ENCODE assay signal across 9 cellular contexts in the genomic region with DNA sequence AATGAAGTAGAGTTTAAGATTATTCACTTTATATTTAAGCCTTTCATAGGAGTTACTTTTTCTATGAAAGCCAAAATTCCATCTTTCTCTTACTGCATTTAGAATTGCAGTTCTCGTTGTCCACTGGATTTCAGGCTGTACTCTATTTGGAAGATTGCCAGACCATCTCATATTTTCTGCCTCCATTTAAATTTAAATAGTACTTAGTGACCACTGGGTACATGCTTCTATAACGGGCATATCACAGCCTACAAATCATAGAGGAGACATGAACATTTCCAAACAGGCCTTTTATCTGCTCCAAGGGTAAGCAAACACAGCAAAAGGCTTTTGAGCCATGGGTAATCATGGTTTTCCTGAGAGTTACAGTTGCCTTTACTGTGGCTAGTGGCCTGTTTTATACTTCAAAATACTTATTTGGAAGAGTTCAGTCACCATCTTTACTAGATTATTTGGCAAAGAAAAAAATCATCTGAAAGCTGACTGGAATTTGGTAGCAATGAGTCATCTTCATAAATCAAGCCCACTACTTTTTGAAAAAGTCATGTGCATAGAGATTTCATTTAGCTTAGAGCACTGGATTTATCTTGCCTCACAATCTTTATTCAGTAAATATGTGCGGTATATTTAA. TPM values are rescaled to one million over a fixed set of nuclear protein-coding genes. Genes with fewer than 3 reads are reported as not detected.
DNase-seq lines count a peak whose midpoint lies in the region; ATAC-seq, FAIRE-seq and TF ChIP-seq lines count a peak whose summit lies in the region.
"Had no signal": no experiment of that assay in that cellular context is flagged by ENCODE, and none has a peak within 500 bp of the region (broad histone marks: within the 10 kb centered on the region; RNA-seq: fewer than 3 reads in every experiment).

No MANE protein-coding gene starts in this region.

- H3K27me3 ChIP-seq in HUES48 (ENCODE audit: control insufficient read depth, insufficient read depth, low read length) (no peaks in the 10 kb centered on the region), lung (ENCODE audit: control insufficient read depth, insufficient read depth) (no peaks in the 10 kb centered on the region), dorsolateral prefrontal cortex (no peaks in the 10 kb centered on the region)

- ATAC-seq in A549 (no peak), lung (ENCODE audit: insufficient read depth, low FRiP score) (no peak), GM21723 (IDR thresholded peaks at IDR 0.05; ENCODE audit: unreplicated experiment) (no peak), GM21737 (IDR thresholded peaks at IDR 0.05; ENCODE audit: unreplicated experiment) (no peak), left lobe of liver (no peak)

- H3K9me3 ChIP-seq in A549 (no peaks in the 10 kb centered on the region), HUES48 (ENCODE audit: control insufficient read depth, insufficient read depth, low read length) (no peaks in the 10 kb centered on the region), lung (ENCODE audit: control insufficient read depth in 2 of 2, insufficient read depth in 1 of 2, low read length in 1 of 2) (no peaks in the 10 kb centered on the region)

- in situ Hi-C loops in astrocyte of the spinal cord (cut with HindIII; ENCODE audit: low sequenced_read_pairs): no loop called here

- no peak for FAIRE-seq in A549 (lab: Jason Lieb, UNC)

- POLR2A ChIA-PET in A549 (lab: Yijun Ruan, JAX): interaction anchor here (0.6 to 4.3 kb wide), 3 partner anchors 12 to 497 kb away, joined by 7 to 40 read pairs (median 8); a partner anchor contains a TSS

- H3K4me2 ChIP-seq in A549: peak overlapping the region; percentile 82

- TF ChIP-seq CTCF in A549 (IDR thresholded peaks at IDR 0.05): no peak
- TF ChIP-seq CTCF in astrocyte of the spinal cord (IDR thresholded peaks at IDR 0.05; ENCODE audit: low read depth, low read length): no peak
- no peak for TF ChIP-seq CTCF in lung (IDR thresholded peaks at IDR 0.05; ENCODE audit: control extremely low read depth, extremely low read depth)
- TF ChIP-seq CTCF in dorsolateral prefrontal cortex (IDR thresholded peaks at IDR 0.05 in 54 of 56, conservative IDR thresholded peaks at IDR 0.05 in 2 of 56; ENCODE audit: low read depth in 1 of 56, partially characterized antibody in 56 of 56): no peak

- intact Hi-C loops in dorsolateral prefrontal cortex (cut with DNase I): no loop called here

- H3K4me1 ChIP-seq in A549: peaks cover 50% of the 10 kb centered on the region
- peaks cover 52% of the 10 kb centered on the region for H3K4me1 ChIP-seq in HUES48 (ENCODE audit: control insufficient read depth, insufficient read depth, low read length)
- H3K4me1 ChIP-seq in lung (ENCODE audit: control insufficient read depth in 2 of 2, insufficient read depth in 2 of 2, low read length in 2 of 2): peaks cover 12 to 44% of the 10 kb centered on the region in 2 donors

- no peak for TF ChIP-seq EP300 in A549 (IDR thresholded peaks at IDR 0.05)

- no peak for TF ChIP-seq RAD21 in A549 (conservative IDR thresholded peaks at IDR 0.05 in 1 of 2, IDR thresholded peaks at IDR 0.05 in 1 of 2)

- DNase-seq in A549 (ENCODE audit: low read depth in 1 of 2, low spot score in 1 of 2) (peak in 1 of 2 experiments; percentile 48), astrocyte of the spinal cord (ENCODE audit: low read depth, low spot score) (peak; percentile 79), lung (ENCODE audit: low spot score) (no peak), dorsolateral prefrontal cortex (no peak), left lobe of liver (ENCODE audit: low spot score) (no peak)
- DNase-seq: midbrain had no signal

- no peak overlapping the region for H3K9ac ChIP-seq in HUES48 (ENCODE audit: low read depth, low read length)

- CTCF ChIA-PET in A549 (lab: Yijun Ruan, JAX): interaction anchor here (0.6 to 4.9 kb wide), 8 partner anchors 8 to 494 kb away, joined by 4 to 31 read pairs (median 6); a partner anchor contains a TSS

- TF ChIP-seq POLR2A in A549 (IDR thresholded peaks at IDR 0.05; ENCODE audit: low read length): no peak

- 13% methylated on average over 3 of the region's 3 CpGs for WGBS in A549 (ENCODE audit: missing lambda C conversion rate)
- 51 to 71% methylated on average over 3 of the region's 3 CpGs for WGBS in lung, 2 donors

- no peaks in the 10 kb centered on the region for H3K36me3 ChIP-seq in HUES48 (ENCODE audit: control insufficient read depth, insufficient read depth, low read length)
- H3K36me3 ChIP-seq in lung (ENCODE audit: control insufficient read depth in 2 of 2, insufficient read depth in 2 of 2, low read length in 2 of 2): peaks cover 0 to 3% of the 10 kb centered on the region in 2 donors

- H3K4me3 ChIP-seq in A549 (no peak overlapping the region), HUES48 (ENCODE audit: low read depth, low read length) (0 out of 2 replicates have a peak overlapping the region, but pooled peaks have one; percentile 6), astrocyte of the spinal cord (ENCODE audit: low read depth, low read length) (no peak overlapping the region), lung (no peak overlapping the region), dorsolateral prefrontal cortex (no peak overlapping the region)

- H3K27ac ChIP-seq in A549 (peak overlapping the region; percentile 84 to 85), HUES48 (ENCODE audit: low read depth, low read length) (peak overlapping the region; percentile 98), lung (ENCODE audit: low read depth in 1 of 2, low read length in 1 of 2) (peak overlapping the region; percentile 23 to 93), dorsolateral prefrontal cortex (peak overlapping the region in 8 of 59 donors; percentile 2 to 89 (median 50))

TF ChIP-seq in A549, 52 proteins besides CTCF, POLR2A, EP300 and RAD21:
- TF ChIP-seq GATA3 (IDR thresholded peaks at IDR 0.05; ENCODE audit: borderline replicate concordance): peak; percentile 81
- TF ChIP-seq TFCP2L1 (CRISPR knock-in tag; IDR thresholded peaks at IDR 0.05): no peak
- no peak for TF ChIP-seq FOSB (CRISPR knock-in tag; IDR thresholded peaks at IDR 0.05)
- TF ChIP-seq HOXB13 (CRISPR knock-in tag; IDR thresholded peaks at IDR 0.05; ENCODE audit: low read depth): no peak
- no peak for TF ChIP-seq ZFP36 (IDR thresholded peaks at IDR 0.05; ENCODE audit: borderline replicate concordance, partially characterized antibody)
- peak; percentile 65 for TF ChIP-seq FOSL2 (IDR thresholded peaks at IDR 0.05)
- peak; percentile 92 for TF ChIP-seq FOSL2 (CRISPR knock-in tag; IDR thresholded peaks at IDR 0.05)
- TF ChIP-seq, protein P1, sequence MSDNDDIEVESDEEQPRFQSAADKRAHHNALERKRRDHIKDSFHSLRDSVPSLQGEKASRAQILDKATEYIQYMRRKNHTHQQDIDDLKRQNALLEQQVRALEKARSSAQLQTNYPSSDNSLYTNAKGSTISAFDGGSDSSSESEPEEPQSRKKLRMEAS (IDR thresholded peaks at IDR 0.05): peak; percentile 39; the same call in 1 of the 2 replicates
- no peak for TF ChIP-seq NPAS2 (CRISPR knock-in tag; IDR thresholded peaks at IDR 0.05; ENCODE audit: borderline replicate concordance)
- TF ChIP-seq ZNF302 (CRISPR knock-in tag; IDR thresholded peaks at IDR 0.05): no peak
- TF ChIP-seq JUNB (IDR thresholded peaks at IDR 0.05): peak; percentile 67
TF ChIP-seq in A549: peak in this region for 4.

RNA-seq across cellular contexts. Expression of a gene that starts 15.7 kb away (rescaled TPM):
- 80.0 and 85.4 TPM in 2 replicates for polyA plus RNA-seq in A549 (2011; rRNA removed)
- 17.1 and 21.2 TPM in 2 replicates for polyA plus RNA-seq in A549 (2012; cell fraction: cytosol; rRNA removed)
- 11.7 and 18.0 TPM in 2 replicates for polyA plus RNA-seq in A549 (2012; cell fraction: nucleus; rRNA removed)
- 39.5 to 48.3 TPM (median 41.7 TPM) in 3 replicates for polyA plus RNA-seq in A549 (2017; fragmentation: RNase III; extraction: RNeasy Plus Mini Kit Qiagen cat#74134 plus additional on column Dnase treatment)
- polyA minus RNA-seq in A549 (2011; rRNA and poly(A)+ RNA removed): 61.3 and 62.3 TPM in 2 replicates
- 100 to 1,000 TPM in 1 of 2 donors, 10 to 100 TPM in 1; 56.2 to 102 TPM for total RNA-seq in lung
- 10 to 100 TPM in 1 of 2 donors, 1 to 10 TPM in 1; 8.7 to 24.8 TPM for polyA plus RNA-seq in lung
- total RNA-seq in dorsolateral prefrontal cortex: 10 to 100 TPM in 119 of 120 experiments, 1 to 10 TPM in 1; 8.5 to 32.7 (median 16.5) TPM
- 49.5 TPM for total RNA-seq in left lobe of liver
